21 cellular contexts compared by ENCODE assay signal in genomic region chr7:157501576-157501975, GRCh38.
DNase-seq lines count a peak whose midpoint lies in the region; ATAC-seq lines count a peak whose summit lies in the region.
"Had no signal": no experiment of that assay in that cellular context is flagged by ENCODE, and none has a peak within 500 bp of the region (broad histone marks: within the 10 kb centered on the region; RNA-seq: fewer than 3 reads in every experiment).

No MANE protein-coding gene starts in this region.

- intact Hi-C loops in naive thymus-derived CD4-positive, alpha-beta T cell (cut with micrococcal nuclease): loop anchor here (5.0 kb wide), 4 partner anchors 69 to 326 kb away; partner anchors contain the start of gene DNAJB6 (in 1 of the 2)

- peaks cover under 1% of the 10 kb centered on the region for H3K36me3 Mint-ChIP-seq in CD4-positive, CD25-positive, alpha-beta regulatory T cell
- peaks cover 0 to 10% (median 3%) of the 10 kb centered on the region in 5 donors for H3K36me3 Mint-ChIP-seq in naive thymus-derived CD4-positive, alpha-beta T cell
- H3K36me3 Mint-ChIP-seq: memory B cell; stimulated activated naive B cell treated with anti-CD40 and anti-IgM and Interleukin-4, amounts not matched to agents 10 μg/mL and 1 μg/mL and 100 μg/mL, for 72 hours; type B pancreatic cell had no signal

- no peak overlapping the region for H3K4me3 ChIP-seq in CD4-positive, CD25-positive, alpha-beta regulatory T cell (ENCODE audit: low read depth, low read length)
- H3K4me3 ChIP-seq in naive thymus-derived CD4-positive, alpha-beta T cell (ENCODE audit: low read length): no peak overlapping the region
- H3K4me3 ChIP-seq: hepatocyte, MG63, psoas muscle, SJSA1 had no signal

- DNase-seq in activated CD8-positive, alpha-beta memory T cell treated with anti-CD3 and anti-CD28 coated beads, Interleukin-2, amount 50 U/mL, for 48 hours: peak; percentile 50
- no peak for DNase-seq in activated CD8-positive, alpha-beta memory T cell treated with anti-CD3 and anti-CD28 coated beads, Interleukin-2, amount 50 U/mL, for 4 hours
- DNase-seq in CD4-positive, CD25-positive, alpha-beta regulatory T cell: peak in 2 of 3 donors; percentile 17 to 19
- DNase-seq in activated CD4-positive, alpha-beta T cell treated with anti-CD3 and anti-CD28 coated beads, Interleukin-2, amount 50 U/mL, for 48 hours: peak; percentile 35 to 57
- DNase-seq in naive thymus-derived CD4-positive, alpha-beta T cell: no peak
- no peak for DNase-seq in DMS79 treated with DMSO at 0.1 percent for 48 hours (lab: John Stamatoyannopoulos, UW)
- DNase-seq in AG20443 (ENCODE audit: low spot score): no peak
- DNase-seq: IMR-90; MG63; naive thymus-derived CD8-positive, alpha-beta T cell; NCI-H82; stimulated activated naive B cell treated with anti-CD40 and anti-IgM and Interleukin-4, amounts not matched to agents 10 μg/mL and 1 μg/mL and 100 μg/mL, for 72 hours; T1000 had no signal

- no peaks in the 10 kb centered on the region for H3K27me3 ChIP-seq in CD4-positive, CD25-positive, alpha-beta regulatory T cell (ENCODE audit: control insufficient read depth, insufficient read depth, low read length)
- no peaks in the 10 kb centered on the region for H3K27me3 ChIP-seq in naive thymus-derived CD4-positive, alpha-beta T cell (ENCODE audit: control insufficient read depth in 2 of 2, insufficient read depth in 2 of 2, low read length in 2 of 2)
- H3K27me3 ChIP-seq: hepatocyte, MG63, SJSA1 had no signal

- POLR2A ChIA-PET in naive thymus-derived CD4-positive, alpha-beta T cell (lab: Charles Lee): interaction anchor here (0.9 to 1.3 kb wide), 2 partner anchors 11 to 30 kb away, joined by 3 to 4 read pairs; no protein-coding TSS in a partner anchor

- peak overlapping the region in 2 of 3 donors; percentile 95 to 98 for H3K27ac Mint-ChIP-seq in CD4-positive, CD25-positive, alpha-beta regulatory T cell
- H3K27ac Mint-ChIP-seq in naive thymus-derived CD4-positive, alpha-beta T cell: peak overlapping the region in 5 of 9 donors; percentile 2 to 100 (median 86)
- H3K27ac Mint-ChIP-seq: memory B cell; stimulated activated naive B cell treated with anti-CD40 and anti-IgM and Interleukin-4, amounts not matched to agents 10 μg/mL and 1 μg/mL and 100 μg/mL, for 72 hours; type B pancreatic cell had no signal

- CTCF ChIA-PET in naive thymus-derived CD4-positive, alpha-beta T cell (lab: Charles Lee): interaction anchor here (1.4 kb wide), 1 partner anchor 29 kb away, joined by 4 read pairs; no protein-coding TSS in a partner anchor

- H3K9me3 ChIP-seq in CD4-positive, CD25-positive, alpha-beta regulatory T cell (ENCODE audit: control insufficient read depth in 2 of 2, low read length in 2 of 2): peaks cover 3 to 6% of the 10 kb centered on the region in 2 experiments
- peaks cover 0 to 6% (median 0%) of the 10 kb centered on the region in 3 experiments for H3K9me3 ChIP-seq in naive thymus-derived CD4-positive, alpha-beta T cell (ENCODE audit: control insufficient read depth in 2 of 3, low read length in 3 of 3)
- H3K9me3 ChIP-seq: MG63, psoas muscle, SJSA1 had no signal

- peaks cover 0 to 2% (median 0%) of the 10 kb centered on the region in 7 donors for H3K9me3 Mint-ChIP-seq in CD4-positive, CD25-positive, alpha-beta regulatory T cell
- peaks cover 0 to 20% (median 2%) of the 10 kb centered on the region in 11 donors for H3K9me3 Mint-ChIP-seq in naive thymus-derived CD4-positive, alpha-beta T cell

- peaks cover 26% of the 10 kb centered on the region for H3K4me1 ChIP-seq in CD4-positive, CD25-positive, alpha-beta regulatory T cell (ENCODE audit: control insufficient read depth, insufficient read depth, low read length, poor library complexity, severe bottlenecking)
- H3K4me1 ChIP-seq in naive thymus-derived CD4-positive, alpha-beta T cell (ENCODE audit: control insufficient read depth in 2 of 2, insufficient read depth in 2 of 2, low read length in 2 of 2): peaks cover 20 to 22% of the 10 kb centered on the region in 2 donors
- H3K4me1 ChIP-seq: psoas muscle, SJSA1 had no signal

- H3K27me3 Mint-ChIP-seq in CD4-positive, CD25-positive, alpha-beta regulatory T cell: peaks cover 13% of the 10 kb centered on the region
- H3K27me3 Mint-ChIP-seq in naive thymus-derived CD4-positive, alpha-beta T cell: peaks cover 0 to 11% (median 1%) of the 10 kb centered on the region in 5 donors

- ATAC-seq in CD4-positive, CD25-positive, alpha-beta regulatory T cell (ENCODE audit: low read depth in 2 of 2): no peak
- no peak for ATAC-seq in naive thymus-derived CD4-positive, alpha-beta T cell
- ATAC-seq in GM21737 (IDR thresholded peaks at IDR 0.05; ENCODE audit: unreplicated experiment): no peak
- ATAC-seq: activated naive CD4-positive, alpha-beta T cell treated with anti-CD3 and anti-CD28 coated beads, Interleukin-2, amount 50 U/mL, for 72 hours; naive thymus-derived CD8-positive, alpha-beta T cell; psoas muscle; stimulated activated naive B cell treated with anti-CD40 and anti-IgM and Interleukin-4, amounts not matched to agents 10 μg/mL and 1 μg/mL and 100 μg/mL, for 72 hours had no signal

- no peaks in the 10 kb centered on the region for H3K36me3 ChIP-seq in CD4-positive, CD25-positive, alpha-beta regulatory T cell (ENCODE audit: control insufficient read depth, insufficient read depth, low read length)
- H3K36me3 ChIP-seq in naive thymus-derived CD4-positive, alpha-beta T cell (ENCODE audit: control insufficient read depth in 2 of 3, insufficient read depth in 3 of 3, low read length in 3 of 3): no peaks in the 10 kb centered on the region
- H3K36me3 ChIP-seq: MG63, SJSA1 had no signal

- peaks cover 12 to 40% (median 26%) of the 10 kb centered on the region in 4 donors for H3K4me1 Mint-ChIP-seq in CD4-positive, CD25-positive, alpha-beta regulatory T cell
- H3K4me1 Mint-ChIP-seq in naive thymus-derived CD4-positive, alpha-beta T cell: peaks cover 20 to 37% (median 34%) of the 10 kb centered on the region in 7 donors

- peak overlapping the region in 1 of 4 donors; percentile 61 for H3K4me3 Mint-ChIP-seq in CD4-positive, CD25-positive, alpha-beta regulatory T cell
- H3K4me3 Mint-ChIP-seq in naive thymus-derived CD4-positive, alpha-beta T cell: peak overlapping the region in 2 of 10 donors; percentile 83 to 89
- H3K4me3 Mint-ChIP-seq: memory B cell; stimulated activated naive B cell treated with anti-CD40 and anti-IgM and Interleukin-4, amounts not matched to agents 10 μg/mL and 1 μg/mL and 100 μg/mL, for 72 hours; type B pancreatic cell had no signal

- no peak overlapping the region for H3K27ac ChIP-seq in CD4-positive, CD25-positive, alpha-beta regulatory T cell (ENCODE audit: insufficient read depth, low read length, poor library complexity, severe bottlenecking)
- H3K27ac ChIP-seq in naive thymus-derived CD4-positive, alpha-beta T cell (ENCODE audit: low read depth, low read length): no peak overlapping the region
- H3K27ac ChIP-seq: hepatocyte, HL-60, psoas muscle, SJSA1 had no signal

Comparison
In these comparisons a context has a peak if more than half of its experiments do, and no peak if none do; other contexts are left out.
1. DNase-seq: peak in activated CD8-positive, alpha-beta memory T cell treated with anti-CD3 and anti-CD28 coated beads, Interleukin-2, amount 50 U/mL, for 48 hours (single experiment), CD4-positive, CD25-positive, alpha-beta regulatory T cell (2 of 3) and activated CD4-positive, alpha-beta T cell treated with anti-CD3 and anti-CD28 coated beads, Interleukin-2, amount 50 U/mL, for 48 hours (2 of 2); none in activated CD8-positive, alpha-beta memory T cell treated with anti-CD3 and anti-CD28 coated beads, Interleukin-2, amount 50 U/mL, for 4 hours (single experiment), naive thymus-derived CD4-positive, alpha-beta T cell (0 of 9), DMS79 treated with DMSO at 0.1 percent for 48 hours (single experiment) and AG20443 (single experiment).